Comparison of ENCODE assay signal across 8 cellular contexts in genomic region chr1:44334968-44335367, GRCh38.
"Had no signal": no experiment of that assay in that cellular context is flagged by ENCODE, and none has a peak within 500 bp of the region (broad histone marks: within the 10 kb centered on the region; RNA-seq: fewer than 3 reads in every experiment).

No MANE protein-coding gene starts in this region.

- H3K27me3 Mint-ChIP-seq: IgD-negative memory B cell had no signal

- DNase-seq: IMR-90, KBM-7, KG1 had no signal

- H3K4me3 Mint-ChIP-seq: IgD-negative memory B cell had no signal

- H3K4me3 ChIP-seq: K562 had no signal

- ATAC-seq: HepG2, K562 had no signal

- FAIRE-seq: HepG2, HTR-8/SVneo had no signal

- H3K27ac ChIP-seq: HL-60 had no signal
